12 cellular contexts compared by ENCODE assay signal in genomic region chr1:202744770-202745169, GRCh38. TPM values are rescaled to one million over a fixed set of nuclear protein-coding genes. Genes with fewer than 3 reads are reported as not detected.
"Had no signal": no experiment of that assay in that cellular context is flagged by ENCODE, and none has a peak within 500 bp of the region (broad histone marks: within the 10 kb centered on the region; RNA-seq: fewer than 3 reads in every experiment).

No MANE protein-coding gene starts in this region.

RNA-seq across cellular contexts. Expression of gene SYT2, which starts 34.5 kb away (rescaled TPM):
- total RNA-seq: activated B cell treated with CpG ODN at 0.5 μM for 24 hours; activated CD4-positive, alpha-beta memory T cell treated with anti-CD3 and anti-CD28 coated beads for 36 hours; activated CD4-positive, alpha-beta memory T cell treated with anti-CD3 and anti-CD28 coated beads, Interleukin-2, amount 10 ng/mL, durations not matched to agents 7 days and 5 days; activated CD4-positive, alpha-beta T cell treated with anti-CD3 and anti-CD28 coated beads for 36 hours; activated CD4-positive, alpha-beta T cell treated with anti-CD3 and anti-CD28 coated beads, Interleukin-2, amount 10 ng/mL, durations not matched to agents 24 days and 14 days; activated CD4-positive, alpha-beta T cell treated with anti-CD3 and anti-CD28 coated beads, Interleukin-2, amount 10 ng/mL, durations not matched to agents 7 days and 5 days; activated CD8-positive, alpha-beta memory T cell treated with anti-CD3 and anti-CD28 coated beads for 36 hours; activated CD8-positive, alpha-beta memory T cell treated with anti-CD3 and anti-CD28 coated beads, Interleukin-2, amount 10 ng/mL, durations not matched to agents 7 days and 5 days; activated CD8-positive, alpha-beta T cell treated with anti-CD3 and anti-CD28 coated beads for 36 hours; activated CD8-positive, alpha-beta T cell treated with anti-CD3 and anti-CD28 coated beads, Interleukin-2, amount 10 ng/mL, durations not matched to agents 7 days and 5 days; T-helper 17 cell; T-helper 2 cell treated with Interferon-gamma antibody and Interleukin-4, amounts not matched to agents 100 ng/mL and 5 ng/mL, for 36 hours had no signal
